In the genomic region with DNA sequence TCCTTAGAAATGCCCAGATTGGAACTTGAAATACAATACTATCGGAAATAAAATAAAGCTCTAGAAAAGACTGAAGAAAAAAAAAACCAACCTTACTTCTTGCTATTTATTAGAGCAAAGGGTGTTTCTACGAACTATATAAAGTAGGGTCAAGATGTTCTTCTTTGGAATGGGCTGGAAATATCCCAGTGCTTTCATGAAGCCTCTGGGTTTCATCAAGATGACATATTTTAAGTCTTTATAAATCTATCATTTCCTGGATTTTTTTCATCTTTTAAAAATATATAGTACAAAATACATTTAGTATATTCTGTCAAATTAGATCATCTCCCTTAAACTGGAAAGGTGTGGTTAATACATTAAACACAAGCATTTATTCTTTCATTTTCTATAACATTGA, we compare ENCODE assay signal across 25 cellular contexts.
A peak's percentile ranks its signal among the peaks of the same experiment; 100 is the strongest.
DNase-seq lines count a peak whose midpoint lies in the region; FAIRE-seq and TF ChIP-seq lines count a peak whose summit lies in the region.
"Had no signal": no experiment of that assay in that cellular context is flagged by ENCODE, and none has a peak within 500 bp of the region (broad histone marks: within the 10 kb centered on the region; RNA-seq: fewer than 3 reads in every experiment).

No MANE protein-coding gene starts in this region.

- H3K27ac ChIP-seq in uterus, result peak overlapping the region; percentile 61 to 71
- H3K27ac ChIP-seq in caudate nucleus (ENCODE audit: low read depth, low read length), result no peak overlapping the region
- H3K27ac ChIP-seq: BLaER1 had no signal

- H3K4me1 ChIP-seq in uterus, result peaks cover 0 to 7% of the 10 kb centered on the region in 2 donors
- H3K4me1 ChIP-seq: BE2C, BLaER1 had no signal

- FAIRE-seq in endometrium (lab: Jason Lieb, UNC), result peak; percentile 97
- FAIRE-seq: A204.1, GM12878, GM12892, GM18507 had no signal

- no peak for TF ChIP-seq POLR2A in uterus (IDR thresholded peaks at IDR 0.05)

- H3K27me3 ChIP-seq in uterus, result no peaks in the 10 kb centered on the region
- H3K27me3 ChIP-seq: BE2C, BLaER1 had no signal

- H3K9me3 ChIP-seq in uterus, result no peaks in the 10 kb centered on the region
- H3K9me3 ChIP-seq: BE2C, BLaER1 had no signal

- intact Hi-C loops in uterus (cut with DNase I; ENCODE audit: low total_unique reads), result no loop called here

- TF ChIP-seq CTCF in uterus (IDR thresholded peaks at IDR 0.05), result no peak

- DNase-seq in uterus (no peak), globus pallidus (ENCODE audit: low spot score) (no peak), caudate nucleus (lab: John Stamatoyannopoulos, UW) (no peak)
- DNase-seq in activated CD4-positive, alpha-beta T cell treated with anti-CD3 and anti-CD28 coated beads for 1 hour, result no peak
- DNase-seq: 8988T; ACHN; BE2C; C1 segment of cervical spinal cord; CD4-positive, alpha-beta memory T cell; CD4-positive, CD25-positive, alpha-beta regulatory T cell; CD8-positive, alpha-beta memory T cell; COR-L47; DMS 273 treated with DMSO at 0.1 percent for 48 hours; DMS153; DMS53; DMS79; DND-41; EL; GDM1 had no signal

- no peak overlapping the region for H3K4me3 ChIP-seq in uterus
- H3K4me3 ChIP-seq: BLaER1, GM12878 had no signal

- H3K36me3 ChIP-seq in uterus, result no peaks in the 10 kb centered on the region
- H3K36me3 ChIP-seq: BE2C, BLaER1 had no signal
